Comparison of ENCODE assay signal across 2 cellular contexts in the genomic region with DNA sequence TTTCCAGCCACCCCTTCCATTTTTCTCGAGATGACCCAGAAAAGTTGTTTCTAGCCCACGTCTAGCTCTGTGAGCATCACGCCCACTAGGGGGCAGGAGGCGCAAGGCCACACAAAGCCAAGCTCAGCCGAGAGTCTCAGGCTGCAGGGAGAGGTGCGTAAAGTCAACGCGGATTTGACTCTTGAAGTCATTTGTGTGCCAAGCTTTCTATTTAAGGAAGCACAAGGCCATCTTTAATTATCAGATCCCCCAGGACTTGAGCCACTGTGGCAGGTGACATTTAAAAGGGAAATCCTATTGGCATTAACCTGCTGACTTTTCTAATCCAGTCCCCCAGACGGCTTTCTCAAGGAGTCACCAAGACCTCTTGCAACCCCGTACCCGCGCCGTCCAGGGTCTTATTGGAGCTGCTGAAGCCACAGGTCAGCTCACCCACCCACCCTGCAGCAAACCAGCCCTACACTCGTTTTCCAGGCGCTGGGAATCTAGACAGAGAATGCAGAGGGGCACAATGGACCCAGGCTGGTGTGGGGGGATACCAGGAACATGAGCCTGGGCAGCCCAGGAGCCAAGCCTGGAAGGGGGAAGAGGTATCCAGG.
TF ChIP-seq lines count a peak whose summit lies in the region.

No MANE protein-coding gene starts in this region.

TF ChIP-seq in HEK293, 187 proteins besides CTCF, POLR2A, EP300 and RAD21 (continued from another document and continues in another):
- TF ChIP-seq, protein P1, sequence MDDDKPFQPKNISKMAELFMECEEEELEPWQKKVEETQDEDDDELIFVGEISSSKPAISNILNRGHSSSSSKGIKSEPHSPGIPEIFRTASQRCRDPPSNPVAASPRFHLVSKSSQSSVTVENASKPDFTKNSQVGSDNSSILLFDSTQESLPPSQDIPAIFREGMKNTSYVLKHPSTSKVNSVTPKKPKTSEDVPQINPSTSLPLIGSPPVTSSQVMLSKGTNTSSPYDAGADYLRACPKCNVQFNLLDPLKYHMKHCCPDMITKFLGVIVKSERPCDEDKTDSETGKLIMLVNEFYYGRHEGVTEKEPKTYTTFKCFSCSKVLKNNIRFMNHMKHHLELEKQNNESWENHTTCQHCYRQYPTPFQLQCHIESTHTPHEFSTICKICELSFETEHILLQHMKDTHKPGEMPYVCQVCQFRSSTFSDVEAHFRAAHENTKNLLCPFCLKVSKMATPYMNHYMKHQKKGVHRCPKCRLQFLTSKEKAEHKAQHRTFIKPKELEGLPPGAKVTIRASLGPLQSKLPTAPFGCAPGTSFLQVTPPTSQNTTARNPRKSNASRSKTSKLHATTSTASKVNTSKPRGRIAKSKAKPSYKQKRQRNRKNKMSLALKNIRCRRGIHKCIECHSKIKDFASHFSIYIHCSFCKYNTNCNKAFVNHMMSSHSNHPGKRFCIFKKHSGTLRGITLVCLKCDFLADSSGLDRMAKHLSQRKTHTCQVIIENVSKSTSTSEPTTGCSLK (tag by site-specific recombination; IDR thresholded peaks at IDR 0.05) = no peak
- TF ChIP-seq, protein P2, sequence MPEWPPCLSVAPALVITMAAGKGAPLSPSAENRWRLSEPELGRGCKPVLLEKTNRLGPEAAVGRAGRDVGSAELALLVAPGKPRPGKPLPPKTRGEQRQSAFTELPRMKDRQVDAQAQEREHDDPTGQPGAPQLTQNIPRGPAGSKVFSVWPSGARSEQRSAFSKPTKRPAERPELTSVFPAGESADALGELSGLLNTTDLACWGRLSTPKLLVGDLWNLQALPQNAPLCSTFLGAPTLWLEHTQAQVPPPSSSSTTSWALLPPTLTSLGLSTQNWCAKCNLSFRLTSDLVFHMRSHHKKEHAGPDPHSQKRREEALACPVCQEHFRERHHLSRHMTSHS (tag by site-specific recombination; IDR thresholded peaks at IDR 0.05) = no peak
- TF ChIP-seq ZNF571 (tag by site-specific recombination; IDR thresholded peaks at IDR 0.05) (no peak), FEZF1 (tag by site-specific recombination; IDR thresholded peaks at IDR 0.05) (no peak), ZNF664 (tag by site-specific recombination; IDR thresholded peaks at IDR 0.05) (no peak), REPIN1 (tag by site-specific recombination; IDR thresholded peaks at IDR 0.05; ENCODE audit: low read depth) (no peak), MZF1 (tag by site-specific recombination; IDR thresholded peaks at IDR 0.05; ENCODE audit: borderline replicate concordance) (no peak), ZSCAN30 (tag by site-specific recombination; IDR thresholded peaks at IDR 0.05) (peak; percentile 70; the same call in 1 of the 2 replicates), ZNF23 (tag by site-specific recombination; IDR thresholded peaks at IDR 0.05; ENCODE audit: borderline replicate concordance) (no peak), ZNF114 (tag by site-specific recombination; IDR thresholded peaks at IDR 0.05) (no peak), ZNF561 (tag by site-specific recombination; IDR thresholded peaks at IDR 0.05; ENCODE audit: borderline replicate concordance) (no peak), KLF16 (tag by site-specific recombination; IDR thresholded peaks at IDR 0.05) (no peak), ZNF654 (tag by site-specific recombination; IDR thresholded peaks at IDR 0.05; ENCODE audit: low read depth) (peak; percentile 95), ZNF560 (tag by site-specific recombination; IDR thresholded peaks at IDR 0.05; ENCODE audit: borderline replicate concordance) (no peak), GLI4 (tag by site-specific recombination; IDR thresholded peaks at IDR 0.05) (no peak), ZNF16 (tag by site-specific recombination; IDR thresholded peaks at IDR 0.05; ENCODE audit: low read depth) (no peak), ZNF529 (tag by site-specific recombination; IDR thresholded peaks at IDR 0.05; ENCODE audit: insufficient replicate concordance) (no peak), KLF10 (tag by site-specific recombination; IDR thresholded peaks at IDR 0.05) (peak; percentile 16; the same call in 1 of the 2 replicates), ZNF521 (tag by site-specific recombination; IDR thresholded peaks at IDR 0.05) (no peak), ZNF394 (tag by site-specific recombination; IDR thresholded peaks at IDR 0.05; ENCODE audit: borderline replicate concordance) (no peak)
- TF ChIP-seq, protein P3, sequence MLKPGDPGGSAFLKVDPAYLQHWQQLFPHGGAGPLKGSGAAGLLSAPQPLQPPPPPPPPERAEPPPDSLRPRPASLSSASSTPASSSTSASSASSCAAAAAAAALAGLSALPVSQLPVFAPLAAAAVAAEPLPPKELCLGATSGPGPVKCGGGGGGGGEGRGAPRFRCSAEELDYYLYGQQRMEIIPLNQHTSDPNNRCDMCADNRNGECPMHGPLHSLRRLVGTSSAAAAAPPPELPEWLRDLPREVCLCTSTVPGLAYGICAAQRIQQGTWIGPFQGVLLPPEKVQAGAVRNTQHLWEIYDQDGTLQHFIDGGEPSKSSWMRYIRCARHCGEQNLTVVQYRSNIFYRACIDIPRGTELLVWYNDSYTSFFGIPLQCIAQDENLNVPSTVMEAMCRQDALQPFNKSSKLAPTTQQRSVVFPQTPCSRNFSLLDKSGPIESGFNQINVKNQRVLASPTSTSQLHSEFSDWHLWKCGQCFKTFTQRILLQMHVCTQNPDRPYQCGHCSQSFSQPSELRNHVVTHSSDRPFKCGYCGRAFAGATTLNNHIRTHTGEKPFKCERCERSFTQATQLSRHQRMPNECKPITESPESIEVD (tag by site-specific recombination; IDR thresholded peaks at IDR 0.05) = no peak
- TF ChIP-seq, protein P4, sequence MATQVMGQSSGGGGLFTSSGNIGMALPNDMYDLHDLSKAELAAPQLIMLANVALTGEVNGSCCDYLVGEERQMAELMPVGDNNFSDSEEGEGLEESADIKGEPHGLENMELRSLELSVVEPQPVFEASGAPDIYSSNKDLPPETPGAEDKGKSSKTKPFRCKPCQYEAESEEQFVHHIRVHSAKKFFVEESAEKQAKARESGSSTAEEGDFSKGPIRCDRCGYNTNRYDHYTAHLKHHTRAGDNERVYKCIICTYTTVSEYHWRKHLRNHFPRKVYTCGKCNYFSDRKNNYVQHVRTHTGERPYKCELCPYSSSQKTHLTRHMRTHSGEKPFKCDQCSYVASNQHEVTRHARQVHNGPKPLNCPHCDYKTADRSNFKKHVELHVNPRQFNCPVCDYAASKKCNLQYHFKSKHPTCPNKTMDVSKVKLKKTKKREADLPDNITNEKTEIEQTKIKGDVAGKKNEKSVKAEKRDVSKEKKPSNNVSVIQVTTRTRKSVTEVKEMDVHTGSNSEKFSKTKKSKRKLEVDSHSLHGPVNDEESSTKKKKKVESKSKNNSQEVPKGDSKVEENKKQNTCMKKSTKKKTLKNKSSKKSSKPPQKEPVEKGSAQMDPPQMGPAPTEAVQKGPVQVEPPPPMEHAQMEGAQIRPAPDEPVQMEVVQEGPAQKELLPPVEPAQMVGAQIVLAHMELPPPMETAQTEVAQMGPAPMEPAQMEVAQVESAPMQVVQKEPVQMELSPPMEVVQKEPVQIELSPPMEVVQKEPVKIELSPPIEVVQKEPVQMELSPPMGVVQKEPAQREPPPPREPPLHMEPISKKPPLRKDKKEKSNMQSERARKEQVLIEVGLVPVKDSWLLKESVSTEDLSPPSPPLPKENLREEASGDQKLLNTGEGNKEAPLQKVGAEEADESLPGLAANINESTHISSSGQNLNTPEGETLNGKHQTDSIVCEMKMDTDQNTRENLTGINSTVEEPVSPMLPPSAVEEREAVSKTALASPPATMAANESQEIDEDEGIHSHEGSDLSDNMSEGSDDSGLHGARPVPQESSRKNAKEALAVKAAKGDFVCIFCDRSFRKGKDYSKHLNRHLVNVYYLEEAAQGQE (tag by site-specific recombination; IDR thresholded peaks at IDR 0.05) = no peak

TF ChIP-seq in GM12878, 131 proteins besides CTCF, POLR2A, EP300 and RAD21 (continued from another document and continues in another):
- TF ChIP-seq, protein P5, sequence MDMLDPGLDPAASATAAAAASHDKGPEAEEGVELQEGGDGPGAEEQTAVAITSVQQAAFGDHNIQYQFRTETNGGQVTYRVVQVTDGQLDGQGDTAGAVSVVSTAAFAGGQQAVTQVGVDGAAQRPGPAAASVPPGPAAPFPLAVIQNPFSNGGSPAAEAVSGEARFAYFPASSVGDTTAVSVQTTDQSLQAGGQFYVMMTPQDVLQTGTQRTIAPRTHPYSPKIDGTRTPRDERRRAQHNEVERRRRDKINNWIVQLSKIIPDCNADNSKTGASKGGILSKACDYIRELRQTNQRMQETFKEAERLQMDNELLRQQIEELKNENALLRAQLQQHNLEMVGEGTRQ (IDR thresholded peaks at IDR 0.05; ENCODE audit: borderline replicate concordance, low read depth, low read length) = no peak
- TF ChIP-seq, protein P6, sequence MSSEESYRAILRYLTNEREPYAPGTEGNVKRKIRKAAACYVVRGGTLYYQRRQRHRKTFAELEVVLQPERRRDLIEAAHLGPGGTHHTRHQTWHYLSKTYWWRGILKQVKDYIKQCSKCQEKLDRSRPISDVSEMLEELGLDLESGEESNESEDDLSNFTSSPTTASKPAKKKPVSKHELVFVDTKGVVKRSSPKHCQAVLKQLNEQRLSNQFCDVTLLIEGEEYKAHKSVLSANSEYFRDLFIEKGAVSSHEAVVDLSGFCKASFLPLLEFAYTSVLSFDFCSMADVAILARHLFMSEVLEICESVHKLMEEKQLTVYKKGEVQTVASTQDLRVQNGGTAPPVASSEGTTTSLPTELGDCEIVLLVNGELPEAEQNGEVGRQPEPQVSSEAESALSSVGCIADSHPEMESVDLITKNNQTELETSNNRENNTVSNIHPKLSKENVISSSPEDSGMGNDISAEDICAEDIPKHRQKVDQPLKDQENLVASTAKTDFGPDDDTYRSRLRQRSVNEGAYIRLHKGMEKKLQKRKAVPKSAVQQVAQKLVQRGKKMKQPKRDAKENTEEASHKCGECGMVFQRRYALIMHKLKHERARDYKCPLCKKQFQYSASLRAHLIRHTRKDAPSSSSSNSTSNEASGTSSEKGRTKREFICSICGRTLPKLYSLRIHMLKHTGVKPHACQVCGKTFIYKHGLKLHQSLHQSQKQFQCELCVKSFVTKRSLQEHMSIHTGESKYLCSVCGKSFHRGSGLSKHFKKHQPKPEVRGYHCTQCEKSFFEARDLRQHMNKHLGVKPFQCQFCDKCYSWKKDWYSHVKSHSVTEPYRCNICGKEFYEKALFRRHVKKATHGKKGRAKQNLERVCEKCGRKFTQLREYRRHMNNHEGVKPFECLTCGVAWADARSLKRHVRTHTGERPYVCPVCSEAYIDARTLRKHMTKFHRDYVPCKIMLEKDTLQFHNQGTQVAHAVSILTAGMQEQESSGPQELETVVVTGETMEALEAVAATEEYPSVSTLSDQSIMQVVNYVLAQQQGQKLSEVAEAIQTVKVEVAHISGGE (CRISPR knock-in tag; IDR thresholded peaks at IDR 0.05) = no peak
- TF ChIP-seq ETV6 (conservative IDR thresholded peaks at IDR 0.05 in 1 of 2, IDR thresholded peaks at IDR 0.05 in 1 of 2; ENCODE audit: borderline replicate concordance in 1 of 2, low read depth in 1 of 2) (no peak), FOXM1 (IDR thresholded peaks at IDR 0.05; ENCODE audit: low read depth, low read length) (0 out of 2 replicates have a peak, but pooled peaks have one; percentile 18), PML (IDR thresholded peaks at IDR 0.05; ENCODE audit: low read length) (no peak), RB1 (IDR thresholded peaks at IDR 0.05; ENCODE audit: borderline replicate concordance) (peak; percentile 69; the same call in 1 of the 2 replicates), CBFB (IDR thresholded peaks at IDR 0.05; ENCODE audit: low read depth) (0 out of 2 replicates have a peak, but pooled peaks have one; percentile 17), EED (IDR thresholded peaks at IDR 0.05; ENCODE audit: low read depth) (no peak), POLR2AphosphoS5 (IDR thresholded peaks at IDR 0.05; ENCODE audit: low read length) (no peak), SIN3A (IDR thresholded peaks at IDR 0.05; ENCODE audit: low read depth, low read length) (no peak)
- TF ChIP-seq, protein P7, sequence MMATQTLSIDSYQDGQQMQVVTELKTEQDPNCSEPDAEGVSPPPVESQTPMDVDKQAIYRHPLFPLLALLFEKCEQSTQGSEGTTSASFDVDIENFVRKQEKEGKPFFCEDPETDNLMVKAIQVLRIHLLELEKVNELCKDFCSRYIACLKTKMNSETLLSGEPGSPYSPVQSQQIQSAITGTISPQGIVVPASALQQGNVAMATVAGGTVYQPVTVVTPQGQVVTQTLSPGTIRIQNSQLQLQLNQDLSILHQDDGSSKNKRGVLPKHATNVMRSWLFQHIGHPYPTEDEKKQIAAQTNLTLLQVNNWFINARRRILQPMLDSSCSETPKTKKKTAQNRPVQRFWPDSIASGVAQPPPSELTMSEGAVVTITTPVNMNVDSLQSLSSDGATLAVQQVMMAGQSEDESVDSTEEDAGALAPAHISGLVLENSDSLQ (IDR thresholded peaks at IDR 0.05) = no peak
- TF ChIP-seq, protein P8, sequence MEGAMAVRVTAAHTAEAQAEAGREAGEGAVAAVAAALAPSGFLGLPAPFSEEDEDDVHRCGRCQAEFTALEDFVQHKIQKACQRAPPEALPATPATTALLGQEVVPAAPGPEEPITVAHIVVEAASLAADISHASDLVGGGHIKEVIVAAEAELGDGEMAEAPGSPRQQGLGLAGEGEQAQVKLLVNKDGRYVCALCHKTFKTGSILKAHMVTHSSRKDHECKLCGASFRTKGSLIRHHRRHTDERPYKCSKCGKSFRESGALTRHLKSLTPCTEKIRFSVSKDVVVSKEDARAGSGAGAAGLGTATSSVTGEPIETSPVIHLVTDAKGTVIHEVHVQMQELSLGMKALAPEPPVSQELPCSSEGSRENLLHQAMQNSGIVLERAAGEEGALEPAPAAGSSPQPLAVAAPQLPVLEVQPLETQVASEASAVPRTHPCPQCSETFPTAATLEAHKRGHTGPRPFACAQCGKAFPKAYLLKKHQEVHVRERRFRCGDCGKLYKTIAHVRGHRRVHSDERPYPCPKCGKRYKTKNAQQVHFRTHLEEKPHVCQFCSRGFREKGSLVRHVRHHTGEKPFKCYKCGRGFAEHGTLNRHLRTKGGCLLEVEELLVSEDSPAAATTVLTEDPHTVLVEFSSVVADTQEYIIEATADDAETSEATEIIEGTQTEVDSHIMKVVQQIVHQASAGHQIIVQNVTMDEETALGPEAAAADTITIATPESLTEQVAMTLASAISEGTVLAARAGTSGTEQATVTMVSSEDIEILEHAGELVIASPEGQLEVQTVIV (IDR thresholded peaks at IDR 0.05; ENCODE audit: borderline replicate concordance, partially characterized antibody) = no peak
- TF ChIP-seq, protein P9, sequence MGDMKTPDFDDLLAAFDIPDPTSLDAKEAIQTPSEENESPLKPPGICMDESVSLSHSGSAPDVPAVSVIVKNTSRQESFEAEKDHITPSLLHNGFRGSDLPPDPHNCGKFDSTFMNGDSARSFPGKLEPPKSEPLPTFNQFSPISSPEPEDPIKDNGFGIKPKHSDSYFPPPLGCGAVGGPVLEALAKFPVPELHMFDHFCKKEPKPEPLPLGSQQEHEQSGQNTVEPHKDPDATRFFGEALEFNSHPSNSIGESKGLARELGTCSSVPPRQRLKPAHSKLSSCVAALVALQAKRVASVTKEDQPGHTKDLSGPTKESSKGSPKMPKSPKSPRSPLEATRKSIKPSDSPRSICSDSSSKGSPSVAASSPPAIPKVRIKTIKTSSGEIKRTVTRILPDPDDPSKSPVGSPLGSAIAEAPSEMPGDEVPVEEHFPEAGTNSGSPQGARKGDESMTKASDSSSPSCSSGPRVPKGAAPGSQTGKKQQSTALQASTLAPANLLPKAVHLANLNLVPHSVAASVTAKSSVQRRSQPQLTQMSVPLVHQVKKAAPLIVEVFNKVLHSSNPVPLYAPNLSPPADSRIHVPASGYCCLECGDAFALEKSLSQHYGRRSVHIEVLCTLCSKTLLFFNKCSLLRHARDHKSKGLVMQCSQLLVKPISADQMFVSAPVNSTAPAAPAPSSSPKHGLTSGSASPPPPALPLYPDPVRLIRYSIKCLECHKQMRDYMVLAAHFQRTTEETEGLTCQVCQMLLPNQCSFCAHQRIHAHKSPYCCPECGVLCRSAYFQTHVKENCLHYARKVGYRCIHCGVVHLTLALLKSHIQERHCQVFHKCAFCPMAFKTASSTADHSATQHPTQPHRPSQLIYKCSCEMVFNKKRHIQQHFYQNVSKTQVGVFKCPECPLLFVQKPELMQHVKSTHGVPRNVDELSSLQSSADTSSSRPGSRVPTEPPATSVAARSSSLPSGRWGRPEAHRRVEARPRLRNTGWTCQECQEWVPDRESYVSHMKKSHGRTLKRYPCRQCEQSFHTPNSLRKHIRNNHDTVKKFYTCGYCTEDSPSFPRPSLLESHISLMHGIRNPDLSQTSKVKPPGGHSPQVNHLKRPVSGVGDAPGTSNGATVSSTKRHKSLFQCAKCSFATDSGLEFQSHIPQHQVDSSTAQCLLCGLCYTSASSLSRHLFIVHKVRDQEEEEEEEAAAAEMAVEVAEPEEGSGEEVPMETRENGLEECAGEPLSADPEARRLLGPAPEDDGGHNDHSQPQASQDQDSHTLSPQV (IDR thresholded peaks at IDR 0.05) = no peak
